8 cellular contexts compared by ENCODE assay signal in the genomic region with DNA sequence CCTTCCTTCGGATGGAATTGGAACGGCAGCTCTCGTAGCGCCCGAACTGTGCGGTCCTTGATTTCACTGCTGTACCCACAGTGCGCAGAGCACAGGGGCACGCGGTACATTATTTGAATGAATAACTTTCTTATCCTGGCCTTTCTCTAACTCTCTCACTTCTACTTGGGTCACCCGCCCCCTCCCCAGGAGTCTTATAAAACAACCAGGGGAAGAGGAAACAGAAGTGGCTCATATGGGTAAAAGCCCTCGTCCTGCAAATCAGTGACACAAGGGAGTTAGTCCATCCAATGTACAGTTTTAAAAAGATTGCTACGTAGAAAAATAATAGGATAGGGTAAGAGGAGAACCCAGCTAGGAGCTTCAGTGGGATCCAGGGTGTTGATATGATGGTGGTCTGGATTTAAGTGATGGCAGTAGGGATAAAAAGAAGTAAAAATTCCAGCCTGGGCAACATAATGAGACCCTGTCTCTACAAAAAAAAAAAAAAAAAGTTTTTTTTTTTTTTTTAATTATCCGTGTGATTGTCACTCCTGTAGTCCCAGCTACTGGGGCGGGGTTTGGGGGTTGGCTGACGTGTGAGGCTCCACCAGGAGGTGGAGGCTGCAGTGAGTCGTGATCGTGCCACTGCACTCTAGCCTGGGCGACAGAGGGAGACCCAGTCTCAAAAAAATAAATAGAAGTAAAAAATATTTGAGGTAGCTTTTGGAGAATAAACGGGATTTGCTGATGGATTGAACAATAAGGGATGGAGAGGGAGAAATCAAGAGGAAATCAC. TPM values are rescaled to one million over a fixed set of nuclear protein-coding genes. Genes with fewer than 3 reads are reported as not detected.
DNase-seq lines count a peak whose midpoint lies in the region; ATAC-seq and TF ChIP-seq lines count a peak whose summit lies in the region.

No MANE protein-coding gene starts in this region.

- H3K27me3 ChIP-seq in Caco-2 (replicated peaks; ENCODE audit: control insufficient read depth, insufficient read depth, low read length) = no peaks in the 10 kb centered on the region
- H3K27me3 ChIP-seq in psoas muscle (ENCODE audit: insufficient read depth in 3 of 3, low read length in 2 of 3) = no peaks in the 10 kb centered on the region

- H3K9me3 ChIP-seq in Caco-2 (no peaks in the 10 kb centered on the region), HEK293 (ENCODE audit: control insufficient read depth, insufficient read depth, low read depth, low read length) (no peaks in the 10 kb centered on the region), psoas muscle (no peaks in the 10 kb centered on the region)

- H3K4me1 Mint-ChIP-seq in Caco-2 (ENCODE audit: low read depth, unreplicated experiment) = peaks cover 11% of the 10 kb centered on the region

- H3K36me3 ChIP-seq in Caco-2 (ENCODE audit: control insufficient read depth, insufficient read depth, low read length) (no peaks in the 10 kb centered on the region; the same call in 1 of the 2 replicates), HEK293 (ENCODE audit: control insufficient read depth in 2 of 2, insufficient read depth in 1 of 2, low read length in 2 of 2) (no peaks in the 10 kb centered on the region; a peak in 1 of 3 replicates), psoas muscle (ENCODE audit: insufficient read depth in 1 of 2, low read depth in 1 of 2) (no peaks in the 10 kb centered on the region)

- BruUV-seq in Caco-2 (replicated peaks; lab: Mats Ljungman, UMichigan) = no TSS peak

- H3K4me3 Mint-ChIP-seq in Caco-2 (ENCODE audit: unreplicated experiment) = peak overlapping the region; percentile 82

- CTCF ChIA-PET in Caco-2 (lab: Charles Lee) = interaction anchor here (0.5 to 1.7 kb wide), 5 partner anchors 8 to 283 kb away, joined by 3 to 5 read pairs (median 4); no protein-coding TSS in a partner anchor
- CTCF ChIA-PET in HEK293 (lab: Yijun Ruan, JAX) = interaction anchor here (0.8 to 3.1 kb wide), 4 partner anchors 10 to 275 kb away, joined by 3 to 7 read pairs (median 4); no protein-coding TSS in a partner anchor

- peaks cover 5% of the 10 kb centered on the region for H3K36me3 Mint-ChIP-seq in Caco-2 (ENCODE audit: insufficient read depth, unreplicated experiment)

- H3K9me3 Mint-ChIP-seq in Caco-2 (ENCODE audit: unreplicated experiment) = no peaks in the 10 kb centered on the region

- WGBS in psoas muscle, 3 donors = 1 to 2% (median 1%) methylated on average over 19 of the region's 19 CpGs

- H3K27ac ChIP-seq in HEK293 (ENCODE audit: extremely low read depth, low read depth, low read length) (no peak overlapping the region; the same call in 1 of the 2 replicates), psoas muscle (peak overlapping the region; percentile 55)

- H3K27ac Mint-ChIP-seq in Caco-2 (ENCODE audit: unreplicated experiment) = no peak overlapping the region

- 0 out of 2 replicates have a peak, but pooled peaks cover 7% of the 10 kb centered on the region for H3K4me1 ChIP-seq in Caco-2
- 0 out of 2 replicates have a peak, but pooled peaks cover 2% of the 10 kb centered on the region for H3K4me1 ChIP-seq in HEK293 (ENCODE audit: control insufficient read depth, insufficient read depth, low read length)
- H3K4me1 ChIP-seq in psoas muscle = peaks cover 11% of the 10 kb centered on the region

- intact Hi-C loops in Caco-2 (cut with micrococcal nuclease; ENCODE audit: unreplicated experiment) (no loop called here), psoas muscle (cut with DNase I) (no loop called here)

- H3K4me3 ChIP-seq in Caco-2 (ENCODE audit: low read depth, low read length) (peak overlapping the region; percentile 59), HEK293 (ENCODE audit: low read depth, low read length) (peak overlapping the region; percentile 84), psoas muscle (peak overlapping the region; percentile 69)

- peaks cover 4% of the 10 kb centered on the region for H3K27me3 Mint-ChIP-seq in Caco-2 (ENCODE audit: insufficient read depth, unreplicated experiment)

- DNase-seq in Caco-2 (peak in 1 of 2 experiments; percentile 51), NCI-H748 (lab: John Stamatoyannopoulos, UW; ENCODE audit: unreplicated experiment) (peak; percentile 87), glomerular visceral epithelial cell (ENCODE audit: extremely low spot score) (peak; percentile 34), psoas muscle (peak in 1 of 2 donors; percentile 55)
- peak; percentile 67 to 74 for DNase-seq in activated T-cell treated with anti-CD3 and anti-CD28 coated beads, Interleukin-2, amount 50 U/mL, for 48 hours

- no peak for TF ChIP-seq CTCF in Caco-2 (IDR thresholded peaks at IDR 0.05; ENCODE audit: insufficient read depth in 1 of 2, low read depth in 1 of 2, low read length in 1 of 2, severe bottlenecking in 1 of 2, unreplicated experiment in 1 of 2)
- no peak for TF ChIP-seq CTCF in HEK293 (tag by site-specific recombination; IDR thresholded peaks at IDR 0.05)
- no peak for TF ChIP-seq CTCF in psoas muscle (IDR thresholded peaks at IDR 0.05)

- POLR2A ChIA-PET in Caco-2 (lab: Charles Lee) (interaction anchor here (0.6 to 0.8 kb wide), 5 partner anchors 16 to 362 kb away, joined by 3 to 15 read pairs (median 3); partner anchors contain the start of gene RBX1), HEK293 (lab: Yijun Ruan, JAX) (interaction anchor here (0.6 to 1.4 kb wide), 7 partner anchors 9 to 249 kb away, joined by 3 to 7 read pairs (median 3); partner anchors contain the start of genes RBX1, TEF and TOB2)

- ATAC-seq in psoas muscle (peak; percentile 63 to 81 (median 68)), HG03342 (IDR thresholded peaks at IDR 0.05; ENCODE audit: unreplicated experiment) (no peak), GM18511 (IDR thresholded peaks at IDR 0.05; ENCODE audit: unreplicated experiment) (no peak)

TF ChIP-seq in HEK293, 187 proteins besides CTCF, POLR2A, EP300 and RAD21 (continues in another document):
- TF ChIP-seq ZNF48 (tag by site-specific recombination; IDR thresholded peaks at IDR 0.05) (no peak), PRDM10 (tag by site-specific recombination; IDR thresholded peaks at IDR 0.05) (peak; percentile 43; the same call in 1 of the 2 replicates), ZBTB17 (tag by site-specific recombination; IDR thresholded peaks at IDR 0.05) (peak; percentile 24; the same call in 1 of the 2 replicates), ZNF791 (tag by site-specific recombination; IDR thresholded peaks at IDR 0.05) (no peak), ZBTB1 (tag by site-specific recombination; IDR thresholded peaks at IDR 0.05) (no peak), ZNF488 (tag by site-specific recombination; IDR thresholded peaks at IDR 0.05) (no peak), ZNF654 (tag by site-specific recombination; IDR thresholded peaks at IDR 0.05; ENCODE audit: low read depth) (no peak), ZNF776 (tag by site-specific recombination; IDR thresholded peaks at IDR 0.05; ENCODE audit: borderline replicate concordance) (no peak), SP2 (tag by site-specific recombination; IDR thresholded peaks at IDR 0.05) (peak; percentile 49), ZNF335 (tag by site-specific recombination; conservative IDR thresholded peaks at IDR 0.05) (peak; percentile 53)
- TF ChIP-seq, protein P1, sequence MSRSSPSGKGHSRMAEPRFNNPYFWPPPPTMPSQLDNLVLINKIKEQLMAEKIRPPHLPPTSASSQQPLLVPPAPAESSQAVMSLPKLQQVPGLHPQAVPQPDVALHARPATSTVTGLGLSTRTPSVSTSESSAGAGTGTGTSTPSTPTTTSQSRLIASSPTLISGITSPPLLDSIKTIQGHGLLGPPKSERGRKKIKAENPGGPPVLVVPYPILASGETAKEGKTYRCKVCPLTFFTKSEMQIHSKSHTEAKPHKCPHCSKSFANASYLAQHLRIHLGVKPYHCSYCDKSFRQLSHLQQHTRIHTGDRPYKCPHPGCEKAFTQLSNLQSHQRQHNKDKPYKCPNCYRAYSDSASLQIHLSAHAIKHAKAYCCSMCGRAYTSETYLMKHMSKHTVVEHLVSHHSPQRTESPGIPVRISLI (tag by site-specific recombination; IDR thresholded peaks at IDR 0.05) = peak; percentile 34; the same call in 1 of the 2 replicates

RNA-seq across cellular contexts. Expression of gene L3MBTL2, which starts 7.1 kb away (rescaled TPM):
- total RNA-seq in Caco-2 (2022) (18.8 and 24.3 TPM in 2 replicates), psoas muscle (10 to 100 TPM in 3 of 4 donors, 1 to 10 TPM in 1; 8.7 to 15.8 (median 11.9) TPM)
- polyA plus RNA-seq in psoas muscle = 10 to 100 TPM in 1 of 3 donors, 1 to 10 TPM in 2; 7.2 to 12.3 (median 9.0) TPM

RNA-seq across cellular contexts. Expression of gene CHADL, which starts 42.7 kb away (rescaled TPM):
- total RNA-seq in Caco-2 (2022) = 0.32 TPM in 1 of 2 replicates, not detected in the other
- 1 to 10 TPM in 2 of 4 donors, under 1 TPM in 2; 0.32 to 2.0 (median 1.2) TPM for total RNA-seq in psoas muscle
- polyA plus RNA-seq in psoas muscle = 1 to 10 TPM in 1 of 3 donors, under 1 TPM in 2; 0.42 to 1.9 (median 0.62) TPM

Comparison
In these comparisons a context has a peak if more than half of its experiments do, and no peak if none do; other contexts are left out.
1. ATAC-seq: peak in psoas muscle (4 of 4); none in HG03342 (single experiment) and GM18511 (single experiment).
2. Peak in every context shown above with its lines, with median percentiles within 50 percentile points of each other: H3K4me3 ChIP-seq.